In genomic region chr3:45992820-45993219, GRCh38 we compare ENCODE assay signal across 2 cellular contexts.
TF ChIP-seq lines count a peak whose summit lies in the region.

No MANE protein-coding gene starts in this region.

TF ChIP-seq in liver, 16 proteins besides CTCF, POLR2A, EP300 and RAD21:
- TF ChIP-seq JUND (IDR thresholded peaks at IDR 0.05) (no peak), TAF1 (conservative IDR thresholded peaks at IDR 0.05) (no peak), YY1 (IDR thresholded peaks at IDR 0.05) (no peak), EGR1 (IDR thresholded peaks at IDR 0.05; ENCODE audit: low read depth in 2 of 2) (no peak), SP1 (IDR thresholded peaks at IDR 0.05) (no peak), FOXA1 (IDR thresholded peaks at IDR 0.05) (no peak), MAX (IDR thresholded peaks at IDR 0.05) (no peak), GABPA (IDR thresholded peaks at IDR 0.05 in 1 of 2, conservative IDR thresholded peaks at IDR 0.05 in 1 of 2) (no peak), REST (IDR thresholded peaks at IDR 0.05) (no peak), RXRA (IDR thresholded peaks at IDR 0.05) (no peak), HNF4A (conservative IDR thresholded peaks at IDR 0.05) (no peak), FOXA2 (IDR thresholded peaks at IDR 0.05) (no peak), HNF4G (IDR thresholded peaks at IDR 0.05) (no peak), NR2F2 (IDR thresholded peaks at IDR 0.05) (no peak), ATF3 (IDR thresholded peaks at IDR 0.05) (no peak)
- TF ChIP-seq, protein P1, sequence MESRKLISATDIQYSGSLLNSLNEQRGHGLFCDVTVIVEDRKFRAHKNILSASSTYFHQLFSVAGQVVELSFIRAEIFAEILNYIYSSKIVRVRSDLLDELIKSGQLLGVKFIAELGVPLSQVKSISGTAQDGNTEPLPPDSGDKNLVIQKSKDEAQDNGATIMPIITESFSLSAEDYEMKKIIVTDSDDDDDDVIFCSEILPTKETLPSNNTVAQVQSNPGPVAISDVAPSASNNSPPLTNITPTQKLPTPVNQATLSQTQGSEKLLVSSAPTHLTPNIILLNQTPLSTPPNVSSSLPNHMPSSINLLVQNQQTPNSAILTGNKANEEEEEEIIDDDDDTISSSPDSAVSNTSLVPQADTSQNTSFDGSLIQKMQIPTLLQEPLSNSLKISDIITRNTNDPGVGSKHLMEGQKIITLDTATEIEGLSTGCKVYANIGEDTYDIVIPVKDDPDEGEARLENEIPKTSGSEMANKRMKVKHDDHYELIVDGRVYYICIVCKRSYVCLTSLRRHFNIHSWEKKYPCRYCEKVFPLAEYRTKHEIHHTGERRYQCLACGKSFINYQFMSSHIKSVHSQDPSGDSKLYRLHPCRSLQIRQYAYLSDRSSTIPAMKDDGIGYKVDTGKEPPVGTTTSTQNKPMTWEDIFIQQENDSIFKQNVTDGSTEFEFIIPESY (IDR thresholded peaks at IDR 0.05): no peak

TF ChIP-seq in HepG2, 621 proteins besides CTCF, POLR2A, EP300 and RAD21:
- TF ChIP-seq SIN3A (IDR thresholded peaks at IDR 0.05; ENCODE audit: borderline replicate concordance, low read depth, low read length): no peak
- no peak for TF ChIP-seq ZNF484 (CRISPR knock-in tag; IDR thresholded peaks at IDR 0.05; ENCODE audit: borderline replicate concordance, low read depth)
- no peak for TF ChIP-seq ZZZ3 (CRISPR knock-in tag; IDR thresholded peaks at IDR 0.05; ENCODE audit: borderline replicate concordance)
- no peak for TF ChIP-seq ZNF709 (CRISPR knock-in tag; IDR thresholded peaks at IDR 0.05)
- TF ChIP-seq KDM1A (CRISPR knock-in tag; IDR thresholded peaks at IDR 0.05): no peak
